In the genomic region with DNA sequence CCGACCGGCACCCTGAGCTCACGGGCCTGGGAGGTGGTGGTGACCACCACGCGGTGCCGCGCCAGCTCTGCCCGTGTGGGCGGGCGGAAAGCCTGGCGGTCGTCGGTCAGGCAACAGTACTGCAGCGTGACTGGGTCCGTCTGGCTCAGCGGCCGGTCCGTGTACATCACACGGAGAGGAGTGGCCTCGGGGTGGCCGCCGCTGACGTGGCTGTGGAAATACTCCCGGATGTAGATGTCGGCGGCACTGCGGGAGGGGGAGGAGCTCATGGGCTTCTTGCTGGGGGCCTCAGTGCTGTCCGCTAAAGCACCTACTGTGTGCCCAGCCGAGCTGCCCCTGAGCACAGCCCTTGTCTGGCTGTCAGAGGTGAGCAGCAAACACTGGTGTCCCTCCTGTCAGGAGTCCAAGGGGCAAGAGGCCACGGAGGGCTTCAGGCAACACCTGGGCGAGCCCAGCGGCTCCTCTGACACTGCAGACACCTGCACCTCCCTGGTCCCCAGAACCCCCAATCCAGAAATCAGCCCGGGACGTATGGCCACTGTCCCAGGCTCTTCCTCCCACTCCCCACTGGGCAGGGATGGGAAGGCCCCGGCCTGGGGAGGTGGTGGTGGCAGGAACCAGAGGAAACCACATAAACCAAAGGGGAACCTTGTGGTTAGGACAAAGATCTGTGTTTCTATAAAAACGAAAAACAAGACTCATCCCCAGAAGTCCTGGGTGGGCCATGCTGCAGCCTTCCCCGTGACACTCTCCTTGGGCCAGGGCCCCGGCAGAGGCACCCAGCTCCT, we compare ENCODE assay signal across 9 cellular contexts. TPM values are rescaled to one million over a fixed set of nuclear protein-coding genes. Genes with fewer than 3 reads are reported as not detected.
A peak's percentile ranks its signal among the peaks of the same experiment; 100 is the strongest.
DNase-seq lines count a peak whose midpoint lies in the region; ATAC-seq and TF ChIP-seq lines count a peak whose summit lies in the region.
"Had no signal": no experiment of that assay in that cellular context is flagged by ENCODE, and none has a peak within 500 bp of the region (broad histone marks: within the 10 kb centered on the region; RNA-seq: fewer than 3 reads in every experiment).

No MANE protein-coding gene starts in this region.

- TF ChIP-seq POLR2A in NB4 (IDR thresholded peaks at IDR 0.05; ENCODE audit: extremely low read depth, insufficient read length), result no peak

- TF ChIP-seq CTCF in NB4 (IDR thresholded peaks at IDR 0.05; ENCODE audit: low read depth, low read length), result no peak

- ATAC-seq in GM21529 (IDR thresholded peaks at IDR 0.05; ENCODE audit: unreplicated experiment) (peak; percentile 76), HG02610 (IDR thresholded peaks at IDR 0.05; ENCODE audit: unreplicated experiment) (no peak)

- H3K36me3 Mint-ChIP-seq in CD4-positive, alpha-beta memory T cell, result no peaks in the 10 kb centered on the region

- H3K27ac ChIP-seq in CD4-positive, alpha-beta memory T cell (ENCODE audit: low read depth, low read length), result peak overlapping the region; percentile 24

- peaks cover 5% of the 10 kb centered on the region for H3K36me3 ChIP-seq in CD4-positive, alpha-beta memory T cell (ENCODE audit: insufficient read depth, low read length)

- no peaks in the 10 kb centered on the region for H3K27me3 ChIP-seq in CD4-positive, alpha-beta memory T cell (ENCODE audit: insufficient read depth, low read length)

- intact Hi-C loops in CD4-positive, alpha-beta memory T cell (cut with micrococcal nuclease), result loop anchor here (1.0 kb wide), 1 partner anchor 14 kb away; no protein-coding TSS in a partner anchor

- POLR2A ChIA-PET in CD4-positive, alpha-beta memory T cell (lab: Charles Lee; ENCODE audit: partially characterized antibody), result interaction anchor here (1.0 to 2.9 kb wide), 13 partner anchors 11 to 173 kb away, joined by 3 to 17 read pairs (median 7); a partner anchor contains a TSS

- H3K4me1 ChIP-seq in CD4-positive, alpha-beta memory T cell (ENCODE audit: insufficient read depth, low read length), result peaks cover 28% of the 10 kb centered on the region

- peak; percentile 39 to 71 (median 57) for DNase-seq in CD4-positive, alpha-beta memory T cell
- DNase-seq in NB4 (ENCODE audit: low read depth) (peak; percentile 93), activated gamma-delta T cell treated with Interleukin-2 at 50 U/mL for 16 hours (peak; percentile 44), pons (ENCODE audit: low spot score) (peak; percentile 63), NCI-H1436 (lab: John Stamatoyannopoulos, UW) (no peak), islet precursor cell (no peak)

- CTCF ChIA-PET in CD4-positive, alpha-beta memory T cell (lab: Charles Lee; ENCODE audit: partially characterized antibody), result interaction anchor here (1.1 kb wide), 1 partner anchor 14 kb away, joined by 4 read pairs; no protein-coding TSS in a partner anchor

- H3K27me3 Mint-ChIP-seq in CD4-positive, alpha-beta memory T cell, result no peaks in the 10 kb centered on the region

- peak overlapping the region in 5 of 7 donors; percentile 57 to 87 (median 60) for H3K27ac Mint-ChIP-seq in CD4-positive, alpha-beta memory T cell

- H3K4me3 ChIP-seq in CD4-positive, alpha-beta memory T cell (ENCODE audit: low read length in 2 of 2), result peak overlapping the region; percentile 42 to 68
- H3K4me3 ChIP-seq in NB4 (ENCODE audit: low read depth, low read length), result no peak overlapping the region

- H3K4me3 Mint-ChIP-seq in CD4-positive, alpha-beta memory T cell, result peak overlapping the region; percentile 78 to 92 (median 84)

- peaks cover 6 to 31% (median 18%) of the 10 kb centered on the region in 4 donors for H3K4me1 Mint-ChIP-seq in CD4-positive, alpha-beta memory T cell

- no peaks in the 10 kb centered on the region for H3K9me3 Mint-ChIP-seq in CD4-positive, alpha-beta memory T cell

- no peaks in the 10 kb centered on the region for H3K9me3 ChIP-seq in CD4-positive, alpha-beta memory T cell (ENCODE audit: control insufficient read depth in 1 of 2, low read length in 2 of 2)

RNA-seq across cellular contexts. Expression of a gene that starts 6.5 kb away (rescaled TPM):
- total RNA-seq in CD4-positive, alpha-beta memory T cell, result 10 to 100 TPM; 39.6 to 45.4 TPM
- polyA plus RNA-seq in CD4-positive, alpha-beta memory T cell, result 1 to 10 TPM; 2.0 to 6.4 TPM

RNA-seq across cellular contexts. Expression of a gene that starts 13.6 kb away (rescaled TPM):
- 1 to 10 TPM in 1 of 2 experiments, under 1 TPM in 1; 0.38 to 1.2 TPM for total RNA-seq in CD4-positive, alpha-beta memory T cell
- 1 to 10 TPM in 1 of 2 donors, under 1 TPM in 1; 0.41 to 1.5 TPM for polyA plus RNA-seq in CD4-positive, alpha-beta memory T cell

RNA-seq across cellular contexts. Expression of a gene that starts 20.0 kb away (rescaled TPM):
- not detected for total RNA-seq in CD4-positive, alpha-beta memory T cell
- not detected for polyA plus RNA-seq in CD4-positive, alpha-beta memory T cell
- total RNA-seq: lung microvascular endothelial cell had no signal

RNA-seq across cellular contexts. Expression of a gene that starts 30.4 kb away (rescaled TPM):
- not detected for total RNA-seq in CD4-positive, alpha-beta memory T cell
- polyA plus RNA-seq in CD4-positive, alpha-beta memory T cell, result under 1 TPM; 0.31 to 0.59 TPM
- total RNA-seq: lung microvascular endothelial cell had no signal

RNA-seq across cellular contexts. Expression of a gene that starts 47.0 kb away (rescaled TPM):
- total RNA-seq in CD4-positive, alpha-beta memory T cell, result 100 to 1,000 TPM; 208 to 229 TPM
- polyA plus RNA-seq in CD4-positive, alpha-beta memory T cell, result 100 to 1,000 TPM in 1 of 2 donors, 10 to 100 TPM in 1; 29.4 to 152 TPM

Comparison
In these comparisons a context has a peak if more than half of its experiments do, and no peak if none do; other contexts are left out.
1. DNase-seq: peak in CD4-positive, alpha-beta memory T cell (5 of 5), NB4 (single experiment), activated gamma-delta T cell treated with Interleukin-2 at 50 U/mL for 16 hours (single experiment) and pons (single experiment); none in NCI-H1436 (single experiment) and islet precursor cell (single experiment).